In genomic region chr20:49928411-49929141, GRCh38 we compare ENCODE assay signal across 8 cellular contexts. TPM values are rescaled to one million over a fixed set of nuclear protein-coding genes. Genes with fewer than 3 reads are reported as not detected.
A peak's percentile ranks its signal among the peaks of the same experiment; 100 is the strongest.
DNase-seq lines count a peak whose midpoint lies in the region; ATAC-seq and TF ChIP-seq lines count a peak whose summit lies in the region.

No MANE protein-coding gene starts in this region.

- H3K79me2 ChIP-seq in Karpas-422 (ENCODE audit: low read length) (no peaks in the 10 kb centered on the region), neural cell (replicated peaks; ENCODE audit: insufficient read depth, low read length) (no peaks in the 10 kb centered on the region)

- TF ChIP-seq CTCF in neural cell (IDR thresholded peaks at IDR 0.05; ENCODE audit: poor library complexity, severe bottlenecking): peak; percentile 91

- no peaks in the 10 kb centered on the region for H3K4me1 ChIP-seq in Karpas-422 (ENCODE audit: low read length)

- H3K9me2 ChIP-seq in Karpas-422 (replicated peaks; ENCODE audit: insufficient read depth, low read length) (no peaks in the 10 kb centered on the region), neural cell (ENCODE audit: insufficient read depth, low read length) (no peaks in the 10 kb centered on the region)

- no peak overlapping the region for H3K4me3 ChIP-seq in Karpas-422 (ENCODE audit: low read length)
- no peak overlapping the region for H3K4me3 ChIP-seq in neural cell (ENCODE audit: low read length)

- no peaks in the 10 kb centered on the region for H4K20me1 ChIP-seq in Karpas-422 (ENCODE audit: insufficient read depth, low read depth, low read length)
- no peaks in the 10 kb centered on the region for H4K20me1 ChIP-seq in neural cell (ENCODE audit: insufficient read depth)

- H3K36me3 ChIP-seq in Karpas-422 (ENCODE audit: insufficient read depth, low read length): no peaks in the 10 kb centered on the region
- H3K36me3 ChIP-seq in neural cell (ENCODE audit: insufficient read depth, low read length): no peaks in the 10 kb centered on the region

- ATAC-seq in GM21367 (IDR thresholded peaks at IDR 0.05; ENCODE audit: unreplicated experiment): no peak

- peak; percentile 75 for TF ChIP-seq RAD21 in neural cell (conservative IDR thresholded peaks at IDR 0.05)

- H3F3A ChIP-seq in neural cell (ENCODE audit: insufficient read depth, low read length, poor library complexity, severe bottlenecking): no peaks in the 10 kb centered on the region

- H3K27me3 ChIP-seq in Karpas-422 (ENCODE audit: low read length) (no peaks in the 10 kb centered on the region), neural cell (ENCODE audit: insufficient read depth, low read depth, low read length) (no peaks in the 10 kb centered on the region)

- H3K9me3 ChIP-seq in Karpas-422 (ENCODE audit: low read length) (no peaks in the 10 kb centered on the region), neural cell (ENCODE audit: low read length) (no peaks in the 10 kb centered on the region)

- H3K4me2 ChIP-seq in Karpas-422 (ENCODE audit: low read depth, low read length, poor library complexity, severe bottlenecking) (no peak overlapping the region), neural cell (ENCODE audit: low read length) (no peak overlapping the region)

- no peak overlapping the region for H3K27ac ChIP-seq in Karpas-422 (ENCODE audit: low read length)
- peak overlapping the region; percentile 65 for H3K27ac ChIP-seq in neural cell (ENCODE audit: low read length)

- TF ChIP-seq EP300 in neural cell (conservative IDR thresholded peaks at IDR 0.05; ENCODE audit: poor library complexity, severe bottlenecking): no peak

- H3K9ac ChIP-seq in Karpas-422 (ENCODE audit: low read length) (no peak overlapping the region), neural cell (ENCODE audit: low read length) (peak overlapping the region; percentile 4)

- peak; percentile 81 for DNase-seq in DMS153 treated with DMSO at 0.1 percent for 48 hours (lab: John Stamatoyannopoulos, UW; ENCODE audit: unreplicated experiment)
- DNase-seq in Karpas-422: peak; percentile 89
- peak; percentile 86 for DNase-seq in RPMI7951 (ENCODE audit: low read depth)
- DNase-seq in activated T-cell treated with anti-CD3 and anti-CD28 coated beads, Interleukin-2, amount 50 U/mL, for 48 hours: peak; percentile 84 to 86
- peak; percentile 86 for DNase-seq in fibroblast of gingiva (ENCODE audit: low read depth)
- peak; percentile 56 to 86 (median 72) for DNase-seq in stimulated activated naive CD4-positive, alpha-beta T cell (lab: John Stamatoyannopoulos, UW)

- 0 out of 2 replicates have a peak overlapping the region, but pooled peaks have one; percentile 33 for H2AFZ ChIP-seq in Karpas-422 (ENCODE audit: low read length)
- peak overlapping the region; percentile 31 for H2AFZ ChIP-seq in neural cell (ENCODE audit: low read depth, low read length)

TF ChIP-seq in neural cell, 6 proteins besides CTCF, POLR2A, EP300 and RAD21:
- no peak for TF ChIP-seq EZH2 (IDR thresholded peaks at IDR 0.05; ENCODE audit: borderline replicate concordance, insufficient read depth, low read length, poor library complexity, severe bottlenecking)
- TF ChIP-seq MXI1 (conservative IDR thresholded peaks at IDR 0.05; ENCODE audit: poor library complexity, severe bottlenecking): peak; percentile 14
- peak; percentile 51 for TF ChIP-seq REST (IDR thresholded peaks at IDR 0.05; ENCODE audit: borderline replicate concordance)
- peak; percentile 26 for TF ChIP-seq POLR2AphosphoS5 (IDR thresholded peaks at IDR 0.05)
- peak; percentile 79 for TF ChIP-seq SMC3 (conservative IDR thresholded peaks at IDR 0.05; ENCODE audit: poor library complexity)
- no peak for TF ChIP-seq TAF1 (IDR thresholded peaks at IDR 0.05; ENCODE audit: low read depth)
TF ChIP-seq in neural cell: peak in this region for 4.

RNA-seq across cellular contexts. Expression of gene RNF114, which starts 7.6 kb away (rescaled TPM):
- 34.2 and 38.1 TPM in 2 replicates for total RNA-seq in Karpas-422 (2014; rRNA removed; shearing (Covaris generic); ENCODE audit: low replicate concordance)
- 127 and 240 TPM in 2 replicates for total RNA-seq in RPMI7951 (2014; rRNA removed; shearing (Covaris generic))
- polyA plus RNA-seq in neural cell: 109 and 129 TPM in 2 replicates
- polyA minus RNA-seq in neural cell: 70.1 and 73.2 TPM in 2 replicates

RNA-seq across cellular contexts. Expression of gene SPATA2, which starts 13.2 kb away (rescaled TPM):
- total RNA-seq in Karpas-422 (2014; rRNA removed; shearing (Covaris generic); ENCODE audit: low replicate concordance): 3.1 and 3.5 TPM in 2 replicates
- 6.0 and 6.6 TPM in 2 replicates for total RNA-seq in RPMI7951 (2014; rRNA removed; shearing (Covaris generic))
- 1.7 and 1.9 TPM in 2 replicates for polyA plus RNA-seq in neural cell
- polyA minus RNA-seq in neural cell: 2.9 and 3.9 TPM in 2 replicates

RNA-seq across cellular contexts. Expression of gene SNAI1, which starts 54.2 kb away (rescaled TPM):
- 0.22 TPM in 1 of 2 replicates, not detected in the other for total RNA-seq in Karpas-422 (2014; rRNA removed; shearing (Covaris generic); ENCODE audit: low replicate concordance)
- 1.4 and 1.7 TPM in 2 replicates for total RNA-seq in RPMI7951 (2014; rRNA removed; shearing (Covaris generic))
- 0.31 TPM in 1 of 2 replicates, not detected in the other for polyA plus RNA-seq in neural cell
- 0.46 TPM in 1 of 2 replicates, not detected in the other for polyA minus RNA-seq in neural cell
